Comparison of ENCODE assay signal across 32 cellular contexts in genomic region chr17:77487677-77488530, GRCh38.
A peak's percentile ranks its signal among the peaks of the same experiment; 100 is the strongest.
DNase-seq lines count a peak whose midpoint lies in the region; ATAC-seq, FAIRE-seq and TF ChIP-seq lines count a peak whose summit lies in the region.
"Had no signal": no experiment of that assay in that cellular context is flagged by ENCODE, and none has a peak within 500 bp of the region (broad histone marks: within the 10 kb centered on the region; RNA-seq: fewer than 3 reads in every experiment).

No MANE protein-coding gene starts in this region.

- H3K9me3 ChIP-seq in BE2C (no peaks in the 10 kb centered on the region), sigmoid colon (no peaks in the 10 kb centered on the region), PC-3 (ENCODE audit: low read length) (no peaks in the 10 kb centered on the region)
- H3K9me3 ChIP-seq: Caco-2, left lung, MG63, thoracic aorta, uterus had no signal

- ATAC-seq in left ventricle myocardium superior (no peak), HG03469 (IDR thresholded peaks at IDR 0.05; ENCODE audit: unreplicated experiment) (no peak), PC-3 (no peak)
- ATAC-seq: left lung; naive thymus-derived CD4-positive, alpha-beta T cell; stimulated activated naive CD8-positive, alpha-beta T cell treated with anti-CD3 and anti-CD28 coated beads, Interleukin-15, amount 100 ng/mL, for 72 hours had no signal

- H3K4me3 ChIP-seq in BE2C (ENCODE audit: low read depth, low read length): no peak overlapping the region
- no peak overlapping the region for H3K4me3 ChIP-seq in sigmoid colon
- no peak overlapping the region for H3K4me3 ChIP-seq in PC-3 (ENCODE audit: low read length)
- H3K4me3 ChIP-seq: coronary artery, left lung, MG63, skin epidermis, thoracic aorta, uterus had no signal

- intact Hi-C loops in left ventricle myocardium superior (cut with micrococcal nuclease) (loop anchor here (10.0 kb wide), 1 partner anchor 53 kb away; no protein-coding TSS in a partner anchor), sigmoid colon (cut with DNase I) (no loop called here), PC-3 (cut with micrococcal nuclease) (no loop called here)

- H3F3A ChIP-seq in PC-3 (ENCODE audit: low read length, unreplicated experiment): no peaks in the 10 kb centered on the region

- H3K27ac ChIP-seq in sigmoid colon (peak overlapping the region in 3 of 4 donors; percentile 19 to 87 (median 84)), PC-3 (ENCODE audit: low read length) (no peak overlapping the region)
- H3K27ac ChIP-seq: epithelial cell of prostate, left lung, skin epidermis, thoracic aorta, uterus had no signal

- CTCF ChIA-PET in PC-3 (lab: Charles Lee): no interaction called here

- H3K36me3 ChIP-seq in BE2C (peaks cover 63% of the 10 kb centered on the region), sigmoid colon (peaks cover 29 to 70% (median 50%) of the 10 kb centered on the region in 4 donors), PC-3 (ENCODE audit: low read depth, low read length) (peaks cover 52% of the 10 kb centered on the region)
- H3K36me3 ChIP-seq: uterus had no signal

- WGBS in sigmoid colon, 2 donors: 90 to 91% methylated on average over 28 of the region's 28 CpGs

- H3K4me2 ChIP-seq in PC-3 (ENCODE audit: low read length): no peak overlapping the region

- no peak overlapping the region for H2AFZ ChIP-seq in PC-3 (ENCODE audit: low read length)

- no peak overlapping the region for H3K9ac ChIP-seq in PC-3 (ENCODE audit: low read length)

- BruUV-seq in PC-3 (replicated peaks; lab: Mats Ljungman, UMichigan): no TSS peak

- H3K9me2 ChIP-seq in PC-3 (replicated peaks; ENCODE audit: low read length): no peaks in the 10 kb centered on the region

- H3K79me2 ChIP-seq in PC-3 (ENCODE audit: low read length): peaks cover 27% of the 10 kb centered on the region

- H3K4me1 ChIP-seq in BE2C (no peaks in the 10 kb centered on the region), sigmoid colon (peaks cover 0 to 34% (median 28%) of the 10 kb centered on the region in 4 donors), PC-3 (ENCODE audit: insufficient read depth, low read length) (no peaks in the 10 kb centered on the region)
- H3K4me1 ChIP-seq: Caco-2 had no signal

- peak; percentile 28 for FAIRE-seq in HTR-8/SVneo (lab: Jason Lieb, UNC)
- FAIRE-seq: GM12891 had no signal

- no peak for TF ChIP-seq POLR2A in sigmoid colon (IDR thresholded peaks at IDR 0.05)

- DNase-seq in BE2C (peak; percentile 5), HTR-8/SVneo (ENCODE audit: insufficient read length, low spot score) (no peak), left ventricle myocardium superior (peak; percentile 18), sigmoid colon (peak; percentile 61), RKO (ENCODE audit: low spot score) (no peak), PC-3 (no peak)
- DNase-seq: activated CD4-positive, alpha-beta T cell treated with anti-CD3 and anti-CD28 coated beads, Interleukin-2, amount 50 U/mL, for 48 hours; activated CD4-positive, CD25-positive, alpha-beta regulatory T cell treated with anti-CD3 and anti-CD28 coated beads, Interleukin-2, amount 50 U/mL, for 72 hours; activated CD8-positive, alpha-beta memory T cell treated with anti-CD3 and anti-CD28 coated beads, Interleukin-2, amount 50 U/mL, for 4 hours; activated naive CD4-positive, alpha-beta T cell treated with anti-CD3 and anti-CD28 coated beads, Interleukin-2, amount 50 U/mL, for 16 hours; anterior cingulate cortex; Caco-2; DMS53; effector CD8-positive, alpha-beta T cell; KG1; MG63; NCI-H1105; NCI-H2081; NCI-H524 treated with DMSO at 0.1 percent for 48 hours; NK-92 treated with Interleukin-12 subunit alpha and Interleukin-12 subunit beta, amount 100 ng/mL, for 24 hours; occipital lobe; SIG-M5; stimulated activated naive CD8-positive, alpha-beta T cell treated with anti-CD3 and anti-CD28 coated beads, Interleukin-15, amount 100 ng/mL, for 72 hours; uterus had no signal

- H4K20me1 ChIP-seq in PC-3 (ENCODE audit: low read length): peaks cover 5% of the 10 kb centered on the region; the same call in 1 of the 2 replicates

- H3K27me3 ChIP-seq in BE2C (no peaks in the 10 kb centered on the region), sigmoid colon (no peaks in the 10 kb centered on the region), PC-3 (ENCODE audit: low read length) (no peaks in the 10 kb centered on the region)
- H3K27me3 ChIP-seq: left lung, MG63, uterus had no signal

- TF ChIP-seq CTCF in BE2C (IDR thresholded peaks at IDR 0.05; ENCODE audit: low read depth, low read length) (no peak), sigmoid colon (IDR thresholded peaks at IDR 0.05) (no peak), PC-3 (conservative IDR thresholded peaks at IDR 0.05; ENCODE audit: low read depth, low read length) (no peak)

- POLR2A ChIA-PET in PC-3 (lab: Charles Lee; ENCODE audit: unreplicated experiment): interaction anchor here (0.6 kb wide), 1 partner anchor 496 kb away, joined by 3 read pairs; no protein-coding TSS in a partner anchor

- no peak for TF ChIP-seq EP300 in sigmoid colon (IDR thresholded peaks at IDR 0.05)

Comparison
In these comparisons a context has a peak if more than half of its experiments do, and no peak if none do; other contexts are left out.
1. DNase-seq: peak in BE2C (single experiment), left ventricle myocardium superior (single experiment) and sigmoid colon (single experiment); none in HTR-8/SVneo (single experiment), RKO (single experiment) and PC-3 (single experiment).